ENCODE assay signal across 10 cellular contexts in genomic region chr1:183871142-183871541, GRCh38.
DNase-seq lines count a peak whose midpoint lies in the region; ATAC-seq and TF ChIP-seq lines count a peak whose summit lies in the region.
"Had no signal": no experiment of that assay in that cellular context is flagged by ENCODE, and none has a peak within 500 bp of the region (broad histone marks: within the 10 kb centered on the region; RNA-seq: fewer than 3 reads in every experiment).

No MANE protein-coding gene starts in this region.

- no peak overlapping the region for H3K27ac Mint-ChIP-seq in activated naive CD8-positive, alpha-beta T cell treated with anti-CD3 and anti-CD28 coated beads for 36 hours
- H3K27ac Mint-ChIP-seq: activated CD8-positive, alpha-beta memory T cell treated with anti-CD3 and anti-CD28 coated beads, Interleukin-2, amount 10 ng/mL, durations not matched to agents 7 days and 5 days had no signal

- H3K4me3 Mint-ChIP-seq in activated naive CD8-positive, alpha-beta T cell treated with anti-CD3 and anti-CD28 coated beads for 36 hours, result no peak overlapping the region
- H3K4me3 Mint-ChIP-seq: activated CD8-positive, alpha-beta memory T cell treated with anti-CD3 and anti-CD28 coated beads, Interleukin-2, amount 10 ng/mL, durations not matched to agents 7 days and 5 days had no signal

- DNase-seq in RPMI7951 (ENCODE audit: low read depth), result peak; percentile 64
- DNase-seq in fibroblast of the aortic adventitia (ENCODE audit: low read depth), result peak; percentile 75
- DNase-seq in pulmonary artery endothelial cell (ENCODE audit: low read depth, low spot score), result peak; percentile 97
- DNase-seq in LoVo (ENCODE audit: low spot score), result no peak
- DNase-seq in activated naive CD8-positive, alpha-beta T cell treated with anti-CD3 and anti-CD28 coated beads for 36 hours, result no peak
- no peak for DNase-seq in glomerular visceral epithelial cell (ENCODE audit: extremely low spot score)
- DNase-seq: activated CD8-positive, alpha-beta memory T cell treated with anti-CD3 and anti-CD28 coated beads, Interleukin-2, amount 10 ng/mL, durations not matched to agents 7 days and 5 days had no signal

- no peaks in the 10 kb centered on the region for H3K9me3 Mint-ChIP-seq in activated naive CD8-positive, alpha-beta T cell treated with anti-CD3 and anti-CD28 coated beads for 36 hours

- H3K4me3 ChIP-seq in fibroblast of the aortic adventitia (ENCODE audit: low read depth, low read length), result no peak overlapping the region
- H3K4me3 ChIP-seq: tibial artery had no signal

- no peak for TF ChIP-seq CTCF in fibroblast of the aortic adventitia (IDR thresholded peaks at IDR 0.05; ENCODE audit: insufficient read depth, low read length)

- H3K36me3 Mint-ChIP-seq in activated naive CD8-positive, alpha-beta T cell treated with anti-CD3 and anti-CD28 coated beads for 36 hours, result peaks cover 4% of the 10 kb centered on the region

- H3K27me3 Mint-ChIP-seq in activated naive CD8-positive, alpha-beta T cell treated with anti-CD3 and anti-CD28 coated beads for 36 hours, result no peaks in the 10 kb centered on the region
- H3K27me3 Mint-ChIP-seq: activated CD8-positive, alpha-beta memory T cell treated with anti-CD3 and anti-CD28 coated beads, Interleukin-2, amount 10 ng/mL, durations not matched to agents 7 days and 5 days had no signal

- H3K4me1 Mint-ChIP-seq in activated naive CD8-positive, alpha-beta T cell treated with anti-CD3 and anti-CD28 coated beads for 36 hours, result peaks cover 15% of the 10 kb centered on the region

- ATAC-seq in GM18867 (IDR thresholded peaks at IDR 0.05; ENCODE audit: unreplicated experiment), result peak; percentile 63
- ATAC-seq in GM21529 (IDR thresholded peaks at IDR 0.05; ENCODE audit: unreplicated experiment), result no peak
- ATAC-seq: activated CD8-positive, alpha-beta memory T cell treated with anti-CD3 and anti-CD28 coated beads, Interleukin-2, amount 10 ng/mL, durations not matched to agents 7 days and 5 days had no signal

Comparison
In these comparisons a context has a peak if more than half of its experiments do, and no peak if none do; other contexts are left out.
1. DNase-seq: peak in RPMI7951 (single experiment), fibroblast of the aortic adventitia (single experiment) and pulmonary artery endothelial cell (single experiment); none in LoVo (single experiment), activated naive CD8-positive, alpha-beta T cell treated with anti-CD3 and anti-CD28 coated beads for 36 hours (single experiment) and glomerular visceral epithelial cell (single experiment).